ENCODE assay signal across 23 cellular contexts in the genomic region with DNA sequence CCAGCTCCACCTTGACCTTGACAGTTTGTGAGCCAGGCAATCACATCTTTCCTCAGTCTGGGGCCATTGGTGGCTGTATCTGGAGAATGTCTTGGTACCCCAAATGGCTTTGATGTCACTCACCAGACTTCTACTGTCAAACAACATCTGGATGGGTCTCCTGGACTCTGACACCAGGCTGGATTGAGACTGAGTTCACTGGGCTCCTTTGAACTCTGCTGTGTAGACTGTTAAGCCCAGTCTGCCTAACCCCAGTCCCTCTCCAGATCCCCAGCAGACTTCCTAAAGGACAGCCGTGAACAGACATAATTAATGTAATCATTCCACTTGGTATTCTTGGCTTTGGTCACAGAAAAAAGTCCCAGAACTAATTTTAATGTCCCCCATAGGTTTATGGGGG.
A peak's percentile ranks its signal among the peaks of the same experiment; 100 is the strongest.
DNase-seq lines count a peak whose midpoint lies in the region; ATAC-seq and TF ChIP-seq lines count a peak whose summit lies in the region.
"Had no signal": no experiment of that assay in that cellular context is flagged by ENCODE, and none has a peak within 500 bp of the region (broad histone marks: within the 10 kb centered on the region; RNA-seq: fewer than 3 reads in every experiment).

No MANE protein-coding gene starts in this region.

- POLR2A ChIA-PET in naive thymus-derived CD8-positive, alpha-beta T cell (lab: Charles Lee), result no interaction called here

- H3K4me1 Mint-ChIP-seq in dendritic cell treated with granulocyte-macrophage colony-stimulating factor and Interleukin-4, amounts not matched to agents 40 ng/mL and 50 ng/mL, for 4 days (ENCODE audit: low read depth), result peaks cover 65% of the 10 kb centered on the region
- H3K4me1 Mint-ChIP-seq in naive thymus-derived CD8-positive, alpha-beta T cell, result peaks cover 0 to 17% (median 3%) of the 10 kb centered on the region in 4 donors
- H3K4me1 Mint-ChIP-seq: CD4-positive, CD25-positive, alpha-beta regulatory T cell had no signal

- H4K20me1 ChIP-seq in osteoblast (ENCODE audit: insufficient read depth, low read length), result no peaks in the 10 kb centered on the region
- H4K20me1 ChIP-seq: BLaER1 had no signal

- peaks cover 0 to 31% (median 10%) of the 10 kb centered on the region in 6 donors for H3K4me1 ChIP-seq in spleen
- H3K4me1 ChIP-seq in osteoblast (ENCODE audit: insufficient read depth, low read length), result peaks cover 36% of the 10 kb centered on the region
- H3K4me1 ChIP-seq: BE2C, BLaER1 had no signal

- no peaks in the 10 kb centered on the region for H3K9me3 Mint-ChIP-seq in dendritic cell treated with granulocyte-macrophage colony-stimulating factor and Interleukin-4, amounts not matched to agents 40 ng/mL and 50 ng/mL, for 4 days
- no peaks in the 10 kb centered on the region for H3K9me3 Mint-ChIP-seq in naive thymus-derived CD8-positive, alpha-beta T cell
- H3K9me3 Mint-ChIP-seq: CD4-positive, alpha-beta memory T cell; CD8-positive, alpha-beta memory T cell had no signal

- H3K4me3 Mint-ChIP-seq in dendritic cell treated with granulocyte-macrophage colony-stimulating factor and Interleukin-4, amounts not matched to agents 40 ng/mL and 50 ng/mL, for 4 days, result no peak overlapping the region
- no peak overlapping the region for H3K4me3 Mint-ChIP-seq in naive thymus-derived CD8-positive, alpha-beta T cell
- H3K4me3 Mint-ChIP-seq: CD14-positive monocyte; CD4-positive, alpha-beta memory T cell; CD4-positive, CD25-positive, alpha-beta regulatory T cell; CD8-positive, alpha-beta memory T cell had no signal

- H3K9me3 ChIP-seq in spleen, result no peaks in the 10 kb centered on the region
- H3K9me3 ChIP-seq in osteoblast (ENCODE audit: low read depth, low read length), result no peaks in the 10 kb centered on the region
- H3K9me3 ChIP-seq: BE2C, BLaER1 had no signal

- no peak for ATAC-seq in naive thymus-derived CD8-positive, alpha-beta T cell
- ATAC-seq: GM12878 had no signal

- no peak overlapping the region for H3K4me2 ChIP-seq in osteoblast (ENCODE audit: insufficient read depth, low read length)
- H3K4me2 ChIP-seq: BLaER1 had no signal

- no peak overlapping the region for H3K27ac ChIP-seq in spleen
- H3K27ac ChIP-seq in osteoblast (ENCODE audit: low read depth, low read length), result no peak overlapping the region
- H3K27ac ChIP-seq: BLaER1 had no signal

- intact Hi-C loops in dendritic cell treated with granulocyte-macrophage colony-stimulating factor and Interleukin-4, amounts not matched to agents 40 ng/mL and 50 ng/mL, for 4 days (cut with micrococcal nuclease), result no loop called here
- intact Hi-C loops in spleen (cut with DNase I; ENCODE audit: low total_unique reads), result no loop called here

- H3K27ac Mint-ChIP-seq in dendritic cell treated with granulocyte-macrophage colony-stimulating factor and Interleukin-4, amounts not matched to agents 40 ng/mL and 50 ng/mL, for 4 days, result peak overlapping the region; percentile 51
- H3K27ac Mint-ChIP-seq in naive thymus-derived CD8-positive, alpha-beta T cell, result peak overlapping the region in 1 of 10 donors; percentile 29
- H3K27ac Mint-ChIP-seq: CD4-positive, CD25-positive, alpha-beta regulatory T cell; CD8-positive, alpha-beta memory T cell had no signal

- WGBS in spleen, 5 donors, result 75 to 100% (median 87%) methylated on average over 1 of the region's 1 CpG

- H2AFZ ChIP-seq in osteoblast (ENCODE audit: low read length), result no peak overlapping the region

- no peak for TF ChIP-seq CTCF in spleen (IDR thresholded peaks at IDR 0.05 in 8 of 11, conservative IDR thresholded peaks at IDR 0.05 in 3 of 11)
- no peak for TF ChIP-seq CTCF in osteoblast (IDR thresholded peaks at IDR 0.05; ENCODE audit: extremely low read depth, low read depth, low read length)

- no peak overlapping the region for H3K4me3 ChIP-seq in H7 (ENCODE audit: insufficient read depth, low read depth, low read length)
- H3K4me3 ChIP-seq in spleen, result no peak overlapping the region
- H3K4me3 ChIP-seq in osteoblast (ENCODE audit: insufficient read depth, low read length), result no peak overlapping the region
- H3K4me3 ChIP-seq: BLaER1, GM12878 had no signal

- H3K27me3 ChIP-seq in H7 (ENCODE audit: control insufficient read depth, insufficient read depth, low read length) (no peaks in the 10 kb centered on the region; the same call in 1 of the 2 replicates), spleen (replicated peaks in 1 of 7) (peaks cover 0 to 71% (median 22%) of the 10 kb centered on the region in 7 donors), osteoblast (ENCODE audit: insufficient read depth, low read length) (peaks cover 64% of the 10 kb centered on the region)
- H3K27me3 ChIP-seq: BE2C, BLaER1 had no signal

- H3K36me3 ChIP-seq in H7 (replicated peaks; ENCODE audit: control insufficient read depth, insufficient read depth, low read length), result no peaks in the 10 kb centered on the region
- no peaks in the 10 kb centered on the region for H3K36me3 ChIP-seq in spleen
- no peaks in the 10 kb centered on the region for H3K36me3 ChIP-seq in osteoblast (ENCODE audit: insufficient read depth, low read length)
- H3K36me3 ChIP-seq: BE2C, BLaER1 had no signal

- H3K36me3 Mint-ChIP-seq in dendritic cell treated with granulocyte-macrophage colony-stimulating factor and Interleukin-4, amounts not matched to agents 40 ng/mL and 50 ng/mL, for 4 days (ENCODE audit: low read depth), result no peaks in the 10 kb centered on the region
- H3K36me3 Mint-ChIP-seq in naive thymus-derived CD8-positive, alpha-beta T cell, result peaks cover 0 to 2% (median 0%) of the 10 kb centered on the region in 3 donors
- H3K36me3 Mint-ChIP-seq: CD14-positive monocyte; CD4-positive, alpha-beta memory T cell; CD4-positive, CD25-positive, alpha-beta regulatory T cell had no signal

- H3K79me2 ChIP-seq in osteoblast (ENCODE audit: insufficient read depth, low read length), result no peaks in the 10 kb centered on the region

- DNase-seq in H7, result peak; percentile 9
- peak; percentile 17 for DNase-seq in spleen
- no peak for DNase-seq in osteoblast (ENCODE audit: insufficient read length, low spot score, missing footprints)
- no peak for DNase-seq in naive thymus-derived CD8-positive, alpha-beta T cell
- DNase-seq: 8988T; ACHN; BE2C; C1 segment of cervical spinal cord; CD4-positive, alpha-beta memory T cell; CD4-positive, CD25-positive, alpha-beta regulatory T cell; CD8-positive, alpha-beta memory T cell; COR-L47; DMS 273 treated with DMSO at 0.1 percent for 48 hours; DMS153; DMS53; DMS79; DND-41; EL; GDM1 had no signal

- peaks cover 35% of the 10 kb centered on the region for H3K27me3 Mint-ChIP-seq in dendritic cell treated with granulocyte-macrophage colony-stimulating factor and Interleukin-4, amounts not matched to agents 40 ng/mL and 50 ng/mL, for 4 days
- peaks cover 20 to 57% (median 45%) of the 10 kb centered on the region in 5 donors for H3K27me3 Mint-ChIP-seq in naive thymus-derived CD8-positive, alpha-beta T cell

- TF ChIP-seq POLR2A in spleen (IDR thresholded peaks at IDR 0.05), result no peak

Comparison
In these comparisons a context has a peak if more than half of its experiments do, and no peak if none do; other contexts are left out.
1. DNase-seq: peak in H7 (single experiment) and spleen (single experiment); none in osteoblast (single experiment) and naive thymus-derived CD8-positive, alpha-beta T cell (0 of 10).